ENCODE assay signal across 29 cellular contexts in the genomic region with DNA sequence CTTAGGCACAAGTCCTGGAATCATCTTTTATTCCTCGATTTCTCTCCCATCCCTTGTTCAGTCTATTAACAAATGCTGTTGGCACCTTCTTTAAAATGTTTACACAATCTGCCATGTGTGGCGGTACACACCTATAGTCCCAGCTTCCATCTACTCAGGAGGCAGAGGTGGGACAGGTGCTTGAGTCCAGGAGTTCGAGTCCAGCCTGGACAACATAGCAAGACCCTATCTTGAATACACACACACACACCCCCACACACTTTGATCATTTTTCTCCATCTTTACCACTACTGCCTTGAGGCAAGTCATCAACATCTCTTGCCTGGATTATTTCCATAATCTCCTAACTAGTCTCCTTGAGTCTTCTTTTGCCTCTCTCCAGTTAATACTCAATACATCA.
"Had no signal": no experiment of that assay in that cellular context is flagged by ENCODE, and none has a peak within 500 bp of the region (broad histone marks: within the 10 kb centered on the region; RNA-seq: fewer than 3 reads in every experiment).

No MANE protein-coding gene starts in this region.

- H3K27ac ChIP-seq: colonic mucosa, coronary artery, dorsolateral prefrontal cortex, epithelial cell of prostate, esophagus muscularis mucosa, esophagus squamous epithelium, foreskin keratinocyte, gastrocnemius medialis, gastroesophageal sphincter, heart left ventricle, heart right ventricle had no signal

- H3K4me1 ChIP-seq: colonic mucosa, esophagus muscularis mucosa, esophagus squamous epithelium, foreskin keratinocyte, gastroesophageal sphincter, heart left ventricle, heart right ventricle had no signal

- H3K27me3 ChIP-seq: colonic mucosa, dorsolateral prefrontal cortex, esophagus muscularis mucosa, esophagus squamous epithelium, foreskin keratinocyte, gastrocnemius medialis, gastroesophageal sphincter, heart left ventricle, heart right ventricle had no signal

- DNase-seq: colonic mucosa; cortex of kidney; dermis blood vessel endothelial cell; dorsolateral prefrontal cortex; effector CD4-positive, alpha-beta T cell; effector CD8-positive, alpha-beta T cell; effector memory CD4-positive, alpha-beta T cell; effector memory CD8-positive, alpha-beta T cell; endodermal cell; erythroblast; esophagus squamous epithelium; foreskin fibroblast; foreskin melanocyte; gastrocnemius medialis; glutamatergic neuron; head of caudate nucleus; heart left ventricle; heart right ventricle had no signal

- FAIRE-seq: colon, endometrium, endothelial cell of umbilical vein, frontal cortex had no signal

- H3K9me3 ChIP-seq: colonic mucosa, esophagus muscularis mucosa, esophagus squamous epithelium, gastrocnemius medialis, gastroesophageal sphincter, heart left ventricle, heart right ventricle had no signal

- H3K4me3 ChIP-seq: colonic mucosa, coronary artery, dorsolateral prefrontal cortex, esophagus muscularis mucosa, esophagus squamous epithelium, gastrocnemius medialis, gastroesophageal sphincter, heart left ventricle, heart right ventricle had no signal

- H3K36me3 ChIP-seq: colonic mucosa, esophagus muscularis mucosa, esophagus squamous epithelium, gastrocnemius medialis, gastroesophageal sphincter, heart left ventricle, heart right ventricle had no signal

- H3K9me3 Mint-ChIP-seq: effector memory CD8-positive, alpha-beta T cell; endodermal cell had no signal

- H3K27ac Mint-ChIP-seq: dendritic cell treated with granulocyte-macrophage colony-stimulating factor and Interleukin-4, amounts not matched to agents 40 ng/mL and 50 ng/mL, for 4 days; effector memory CD8-positive, alpha-beta T cell; endodermal cell had no signal

- ATAC-seq: effector memory CD8-positive, alpha-beta T cell; esophagus mucosa; gastrocnemius medialis; gastroesophageal sphincter; heart left ventricle; heart right ventricle had no signal

- H3K4me3 Mint-ChIP-seq: dendritic cell treated with granulocyte-macrophage colony-stimulating factor and Interleukin-4, amounts not matched to agents 40 ng/mL and 50 ng/mL, for 4 days; effector memory CD8-positive, alpha-beta T cell; endodermal cell had no signal

- H3K27me3 Mint-ChIP-seq: dendritic cell treated with granulocyte-macrophage colony-stimulating factor and Interleukin-4, amounts not matched to agents 40 ng/mL and 50 ng/mL, for 4 days; effector memory CD8-positive, alpha-beta T cell had no signal
